Comparison of ENCODE assay signal across 8 cellular contexts in genomic region chr13:97141564-97142005, GRCh38.
DNase-seq lines count a peak whose midpoint lies in the region; ATAC-seq, FAIRE-seq and TF ChIP-seq lines count a peak whose summit lies in the region.

No MANE protein-coding gene starts in this region.

- H3K4me1 ChIP-seq in Karpas-422 (ENCODE audit: low read length), result peaks cover 23% of the 10 kb centered on the region
- H3K4me1 ChIP-seq in gastroesophageal sphincter, result peaks cover 2 to 20% (median 4%) of the 10 kb centered on the region in 3 donors
- no peaks in the 10 kb centered on the region for H3K4me1 ChIP-seq in effector memory CD4-positive, alpha-beta T cell (ENCODE audit: control insufficient read depth, insufficient read depth, low read length, poor library complexity, severe bottlenecking)

- H3K9ac ChIP-seq in Karpas-422 (ENCODE audit: low read length), result no peak overlapping the region

- H3K27me3 Mint-ChIP-seq in progenitor cell of endocrine pancreas, result no peaks in the 10 kb centered on the region

- ATAC-seq in gastroesophageal sphincter, result peak; percentile 89

- no peak overlapping the region for H3K27ac ChIP-seq in Karpas-422 (ENCODE audit: low read length)
- no peak overlapping the region for H3K27ac ChIP-seq in gastroesophageal sphincter
- H3K27ac ChIP-seq in effector memory CD4-positive, alpha-beta T cell (ENCODE audit: insufficient read depth, low read length, poor library complexity, severe bottlenecking), result no peak overlapping the region

- no peaks in the 10 kb centered on the region for H3K9me3 ChIP-seq in Karpas-422 (ENCODE audit: low read length)
- H3K9me3 ChIP-seq in gastroesophageal sphincter, result no peaks in the 10 kb centered on the region
- H3K9me3 ChIP-seq in effector memory CD4-positive, alpha-beta T cell (ENCODE audit: control insufficient read depth, low read length), result no peaks in the 10 kb centered on the region

- H3K79me2 ChIP-seq in Karpas-422 (ENCODE audit: low read length), result no peaks in the 10 kb centered on the region

- H3K36me3 ChIP-seq in Karpas-422 (ENCODE audit: insufficient read depth, low read length) (no peaks in the 10 kb centered on the region), gastroesophageal sphincter (no peaks in the 10 kb centered on the region)
- H3K36me3 ChIP-seq in effector memory CD4-positive, alpha-beta T cell (ENCODE audit: control insufficient read depth, insufficient read depth, low read length), result no peaks in the 10 kb centered on the region

- WGBS in gastroesophageal sphincter (ENCODE audit: low coverage in 1 of 2), 2 donors, result 4 to 7% methylated on average over 3 to 5 of the region's 5 CpGs

- 0 out of 2 replicates have a peak overlapping the region, but pooled peaks have one; percentile 28 for H3K4me3 ChIP-seq in Karpas-422 (ENCODE audit: low read length)
- no peak overlapping the region for H3K4me3 ChIP-seq in gastroesophageal sphincter
- no peak overlapping the region for H3K4me3 ChIP-seq in effector memory CD4-positive, alpha-beta T cell (ENCODE audit: insufficient read depth, low read depth, low read length, poor library complexity, severe bottlenecking)

- H3K27me3 ChIP-seq in Karpas-422 (ENCODE audit: low read length) (no peaks in the 10 kb centered on the region), gastroesophageal sphincter (no peaks in the 10 kb centered on the region)
- no peaks in the 10 kb centered on the region for H3K27me3 ChIP-seq in effector memory CD4-positive, alpha-beta T cell (replicated peaks; ENCODE audit: control insufficient read depth, insufficient read depth, low read length, poor library complexity, severe bottlenecking)

- H3K9me3 Mint-ChIP-seq in progenitor cell of endocrine pancreas (ENCODE audit: low read depth), result peaks cover 4% of the 10 kb centered on the region

- no peaks in the 10 kb centered on the region for H3K36me3 Mint-ChIP-seq in progenitor cell of endocrine pancreas (ENCODE audit: insufficient read depth)

- TF ChIP-seq CTCF in gastroesophageal sphincter (IDR thresholded peaks at IDR 0.05) (no peak), progenitor cell of endocrine pancreas (IDR thresholded peaks at IDR 0.05; ENCODE audit: unreplicated experiment) (no peak)

- no peak for TF ChIP-seq POLR2A in H54 (IDR thresholded peaks at IDR 0.05; ENCODE audit: low read depth, low read length)
- no peak for TF ChIP-seq POLR2A in gastroesophageal sphincter (IDR thresholded peaks at IDR 0.05)

- peak overlapping the region; percentile 72 for H3K27ac Mint-ChIP-seq in progenitor cell of endocrine pancreas

- H3K4me3 Mint-ChIP-seq in progenitor cell of endocrine pancreas (ENCODE audit: low read depth), result peak overlapping the region; percentile 29

- H4K20me1 ChIP-seq in Karpas-422 (ENCODE audit: insufficient read depth, low read depth, low read length), result no peaks in the 10 kb centered on the region

- H3K4me2 ChIP-seq in Karpas-422 (ENCODE audit: low read depth, low read length, poor library complexity, severe bottlenecking), result peak overlapping the region; percentile 51

- peak; percentile 100 for FAIRE-seq in H54 (lab: Jason Lieb, UNC)

- TF ChIP-seq EP300 in gastroesophageal sphincter (IDR thresholded peaks at IDR 0.05), result no peak

- peak; percentile 34 for DNase-seq in activated CD4-positive, alpha-beta T cell treated with anti-CD3 and anti-CD28 coated beads for 48 hours
- no peak for DNase-seq in activated CD4-positive, alpha-beta T cell treated with anti-CD3 and anti-CD28 coated beads for 1 hour
- DNase-seq in H54 (ENCODE audit: insufficient read length, low spot score) (peak; percentile 80), Karpas-422 (no peak), SW 1271 (lab: John Stamatoyannopoulos, UW) (peak; percentile 57 to 89), progenitor cell of endocrine pancreas (ENCODE audit: low spot score, unreplicated experiment) (peak; percentile 17)
- DNase-seq in effector memory CD4-positive, alpha-beta T cell, result no peak

- no peaks in the 10 kb centered on the region for H3K9me2 ChIP-seq in Karpas-422 (replicated peaks; ENCODE audit: insufficient read depth, low read length)

- H3K4me1 Mint-ChIP-seq in progenitor cell of endocrine pancreas (ENCODE audit: low read depth), result peaks cover 25% of the 10 kb centered on the region

- H2AFZ ChIP-seq in Karpas-422 (ENCODE audit: low read length), result no peak overlapping the region

Comparison
In these comparisons a context has a peak if more than half of its experiments do, and no peak if none do; other contexts are left out.
1. DNase-seq: peak in activated CD4-positive, alpha-beta T cell treated with anti-CD3 and anti-CD28 coated beads for 48 hours (single experiment), H54 (single experiment), SW 1271 (2 of 2) and progenitor cell of endocrine pancreas (single experiment); none in activated CD4-positive, alpha-beta T cell treated with anti-CD3 and anti-CD28 coated beads for 1 hour (single experiment), Karpas-422 (single experiment) and effector memory CD4-positive, alpha-beta T cell (0 of 3).